Comparison of ENCODE assay signal across 22 cellular contexts in the genomic region with DNA sequence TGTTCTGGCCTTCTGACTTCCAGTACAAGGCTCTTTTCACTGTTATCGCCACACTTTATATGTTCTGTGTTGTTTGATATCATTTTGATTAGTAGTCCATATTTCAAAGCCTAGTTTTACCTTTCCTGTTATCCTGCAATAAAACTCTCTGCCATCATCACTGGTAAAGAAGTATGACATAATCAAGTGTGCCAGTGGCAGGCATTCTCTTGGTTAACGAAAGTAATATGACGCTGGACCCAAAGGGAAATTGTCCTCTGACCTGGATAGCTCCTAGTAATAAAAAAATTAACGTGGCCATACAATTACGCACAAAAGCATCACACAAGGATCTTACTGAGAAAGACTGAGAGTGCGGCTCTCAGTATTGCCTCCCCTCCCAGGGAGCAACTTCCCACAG. TPM values are rescaled to one million over a fixed set of nuclear protein-coding genes. Genes with fewer than 3 reads are reported as not detected.
DNase-seq lines count a peak whose midpoint lies in the region; ATAC-seq, FAIRE-seq and TF ChIP-seq lines count a peak whose summit lies in the region.
"Had no signal": no experiment of that assay in that cellular context is flagged by ENCODE, and none has a peak within 500 bp of the region (broad histone marks: within the 10 kb centered on the region; RNA-seq: fewer than 3 reads in every experiment).

No MANE protein-coding gene starts in this region.

- H3K4me1 Mint-ChIP-seq in astrocyte (ENCODE audit: low read depth, unreplicated experiment): no peaks in the 10 kb centered on the region
- H3K4me1 Mint-ChIP-seq: CD14-positive monocyte; CD4-positive, alpha-beta memory T cell; CD4-positive, CD25-positive, alpha-beta regulatory T cell; CD8-positive, alpha-beta memory T cell had no signal

- no peaks in the 10 kb centered on the region for H3K9me3 ChIP-seq in astrocyte (ENCODE audit: insufficient read depth, low read depth, low read length)
- H3K9me3 ChIP-seq in small intestine (ENCODE audit: control insufficient read depth, low read depth): no peaks in the 10 kb centered on the region
- H3K9me3 ChIP-seq in left ventricle myocardium inferior (replicated peaks): no peaks in the 10 kb centered on the region
- H3K9me3 ChIP-seq: A549, BE2C, BLaER1 had no signal

- H3K4me2 ChIP-seq in astrocyte (ENCODE audit: low read length): no peak overlapping the region
- H3K4me2 ChIP-seq: A549, BLaER1 had no signal

- DNase-seq in astrocyte (ENCODE audit: low read depth) (no peak), left colon (no peak), small intestine (peak; percentile 13), left ventricle myocardium inferior (no peak)
- DNase-seq: C1 segment of cervical spinal cord; CD4-positive, alpha-beta memory T cell; CD4-positive, CD25-positive, alpha-beta regulatory T cell; CD8-positive, alpha-beta memory T cell; COR-L47; DMS 273 treated with DMSO at 0.1 percent for 48 hours; DMS153; DMS79 treated with DMSO at 0.1 percent for 48 hours; GF-D8 had no signal

- H3K27me3 ChIP-seq in astrocyte (ENCODE audit: insufficient read depth, low read length) (no peaks in the 10 kb centered on the region), small intestine (ENCODE audit: control insufficient read depth in 2 of 2, insufficient read depth in 2 of 2, low read length in 2 of 2) (peaks cover 0 to 3% of the 10 kb centered on the region in 2 donors), left ventricle myocardium inferior (ENCODE audit: low read depth) (no peaks in the 10 kb centered on the region)
- H3K27me3 ChIP-seq: BE2C had no signal

- H3K9ac ChIP-seq in astrocyte (ENCODE audit: low read length): no peak overlapping the region
- H3K9ac ChIP-seq: BLaER1 had no signal

- H3K4me1 ChIP-seq in astrocyte (ENCODE audit: insufficient read depth, low read length): no peaks in the 10 kb centered on the region
- no peaks in the 10 kb centered on the region for H3K4me1 ChIP-seq in small intestine (ENCODE audit: control insufficient read depth in 2 of 2, insufficient read depth in 1 of 2, low read depth in 1 of 2, low read length in 1 of 2)
- H3K4me1 ChIP-seq in left ventricle myocardium inferior: no peaks in the 10 kb centered on the region
- H3K4me1 ChIP-seq: A549, BE2C, BLaER1 had no signal

- H3K27ac Mint-ChIP-seq in astrocyte (ENCODE audit: unreplicated experiment): no peak overlapping the region
- H3K27ac Mint-ChIP-seq: CD4-positive, alpha-beta memory T cell; CD4-positive, CD25-positive, alpha-beta regulatory T cell; CD8-positive, alpha-beta memory T cell had no signal

- FAIRE-seq in astrocyte (lab: Jason Lieb, UNC) (peak; percentile 62), small intestine (lab: Jason Lieb, UNC) (no peak)
- FAIRE-seq: A549, G401.6, GM12891 had no signal

- H4K20me1 ChIP-seq in astrocyte (ENCODE audit: insufficient read depth, low read length): no peaks in the 10 kb centered on the region

- H3K36me3 Mint-ChIP-seq in astrocyte (ENCODE audit: low read depth, unreplicated experiment): no peaks in the 10 kb centered on the region
- H3K36me3 Mint-ChIP-seq: CD14-positive monocyte; CD4-positive, alpha-beta memory T cell; CD4-positive, CD25-positive, alpha-beta regulatory T cell; CD8-positive, alpha-beta memory T cell had no signal

- H3K4me3 ChIP-seq in astrocyte (ENCODE audit: insufficient read depth, low read depth, low read length) (no peak overlapping the region), small intestine (ENCODE audit: low read depth in 1 of 2, low read length in 2 of 2) (no peak overlapping the region), left ventricle myocardium inferior (no peak overlapping the region)
- H3K4me3 ChIP-seq: A549, BLaER1 had no signal

- no peaks in the 10 kb centered on the region for H3K9me3 Mint-ChIP-seq in astrocyte (ENCODE audit: unreplicated experiment)
- H3K9me3 Mint-ChIP-seq: CD14-positive monocyte; CD8-positive, alpha-beta memory T cell had no signal

- intact Hi-C loops in left colon (cut with DNase I, micrococcal nuclease): no loop called here
- intact Hi-C loops in left ventricle myocardium inferior (cut with micrococcal nuclease): no loop called here

- no peaks in the 10 kb centered on the region for H3K79me2 ChIP-seq in astrocyte (ENCODE audit: insufficient read depth, low read length)

- ATAC-seq in left colon: peak; percentile 52
- no peak for ATAC-seq in HG02571 (IDR thresholded peaks at IDR 0.05; ENCODE audit: unreplicated experiment)
- ATAC-seq: A549 had no signal

- H3K36me3 ChIP-seq in astrocyte (ENCODE audit: insufficient read depth, low read length): no peaks in the 10 kb centered on the region
- H3K36me3 ChIP-seq in small intestine (ENCODE audit: control insufficient read depth in 2 of 2, insufficient read depth in 2 of 2, low read length in 2 of 2): no peaks in the 10 kb centered on the region
- no peaks in the 10 kb centered on the region for H3K36me3 ChIP-seq in left ventricle myocardium inferior
- H3K36me3 ChIP-seq: BE2C, BLaER1 had no signal

- H3K4me3 Mint-ChIP-seq in astrocyte (ENCODE audit: unreplicated experiment): no peak overlapping the region
- H3K4me3 Mint-ChIP-seq: CD14-positive monocyte; CD4-positive, alpha-beta memory T cell; CD4-positive, CD25-positive, alpha-beta regulatory T cell; CD8-positive, alpha-beta memory T cell had no signal

- 34 to 83% (median 52%) methylated on average over 6 of the region's 6 CpGs for WGBS in small intestine, 3 donors

- H3K27me3 Mint-ChIP-seq in astrocyte (ENCODE audit: low read depth, unreplicated experiment): no peaks in the 10 kb centered on the region

- TF ChIP-seq CTCF in astrocyte (IDR thresholded peaks at IDR 0.05; ENCODE audit: insufficient read depth, low read depth, low read length) (no peak), left ventricle myocardium inferior (IDR thresholded peaks at IDR 0.05; ENCODE audit: borderline replicate concordance) (no peak)

- no peak overlapping the region for H3K27ac ChIP-seq in astrocyte (ENCODE audit: low read depth, low read length)
- H3K27ac ChIP-seq in small intestine (ENCODE audit: low read depth in 1 of 2, low read length in 1 of 2): no peak overlapping the region
- H3K27ac ChIP-seq in left ventricle myocardium inferior (replicated peaks): no peak overlapping the region
- H3K27ac ChIP-seq: 22Rv1, A549, BLaER1 had no signal

- H2AFZ ChIP-seq in astrocyte (ENCODE audit: low read depth, low read length): no peak overlapping the region

RNA-seq across cellular contexts. Expression of a gene that starts 33.8 kb away (rescaled TPM):
- 0.05 TPM in 1 of 2 replicates, not detected in the other for total RNA-seq in astrocyte
- total RNA-seq in left colon: not detected
- polyA plus RNA-seq in small intestine: not detected
- not detected for total RNA-seq in left ventricle myocardium inferior
- total RNA-seq: A172; CD4-positive, alpha-beta memory T cell; CD4-positive, CD25-positive, alpha-beta regulatory T cell; CD8-positive, alpha-beta memory T cell had no signal
- polyA plus RNA-seq: A549; CD14-positive monocyte; CD4-positive, alpha-beta memory T cell; CD4-positive, CD25-positive, alpha-beta regulatory T cell; CD8-positive, alpha-beta memory T cell had no signal
